Comparison of ENCODE assay signal across 9 cellular contexts in the genomic region with DNA sequence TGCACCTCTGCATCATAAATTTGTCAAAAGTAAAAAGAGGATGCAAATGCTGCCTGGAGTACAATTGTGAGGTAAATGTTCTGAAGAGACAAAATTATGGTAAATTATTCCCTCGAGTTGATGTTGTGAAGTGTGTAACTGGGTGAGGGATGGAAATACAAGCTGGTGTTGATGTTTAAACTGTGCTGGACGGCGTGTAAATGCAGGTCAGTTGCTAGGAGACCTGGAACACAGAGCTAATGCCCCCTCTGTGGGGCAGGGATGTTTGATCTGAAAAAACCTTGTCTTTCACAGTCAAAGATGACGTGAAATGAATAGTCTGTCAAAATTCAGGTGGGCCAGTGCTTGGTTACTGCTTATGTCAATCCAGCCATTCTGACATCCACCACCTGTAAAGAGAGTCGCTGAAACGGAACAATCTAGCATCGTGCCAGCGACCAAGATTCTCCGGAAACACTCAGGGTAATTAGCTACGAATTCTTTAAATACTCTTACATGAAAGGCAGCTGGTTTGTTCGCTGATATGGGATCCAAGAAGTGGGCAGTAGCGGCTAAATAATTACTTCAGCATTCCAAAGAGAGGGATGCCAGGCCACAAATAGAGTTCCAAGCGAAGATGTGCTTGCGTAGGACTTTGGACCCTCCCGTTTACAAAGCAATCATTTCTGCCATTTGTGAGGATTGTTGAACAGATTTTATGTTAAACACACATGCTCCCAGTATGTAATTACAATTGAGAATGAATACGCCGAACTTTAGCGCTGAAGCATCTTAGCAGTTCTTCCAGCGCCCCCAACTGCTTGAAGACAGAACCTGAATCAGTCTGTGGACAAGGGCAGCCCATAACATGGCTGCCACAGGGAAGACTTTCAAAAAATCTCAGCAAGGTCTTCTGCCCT. TPM values are rescaled to one million over a fixed set of nuclear protein-coding genes. Genes with fewer than 3 reads are reported as not detected.
DNase-seq lines count a peak whose midpoint lies in the region; TF ChIP-seq lines count a peak whose summit lies in the region.
"Had no signal": no experiment of that assay in that cellular context is flagged by ENCODE, and none has a peak within 500 bp of the region (broad histone marks: within the 10 kb centered on the region; RNA-seq: fewer than 3 reads in every experiment).

No MANE protein-coding gene starts in this region.

- peak overlapping the region in 10 of 59 donors; percentile 0 to 57 (median 15) for H3K27ac ChIP-seq in dorsolateral prefrontal cortex
- H3K27ac ChIP-seq: thoracic aorta had no signal

- DNase-seq in DMS53 treated with DMSO at 0.1 percent for 48 hours (lab: John Stamatoyannopoulos, UW; ENCODE audit: unreplicated experiment) (peak; percentile 25), NCI-H2227 treated with DMSO at 0.1 percent for 48 hours (lab: John Stamatoyannopoulos, UW) (peak; percentile 82), dorsolateral prefrontal cortex (peak in 7 of 10 donors; percentile 48 to 70 (median 53)), NCI-H2107 (lab: John Stamatoyannopoulos, UW) (no peak), NOMO-1 treated with DMSO at 0.1 percent for 48 hours (lab: John Stamatoyannopoulos, UW; ENCODE audit: unreplicated experiment) (no peak), LoVo (ENCODE audit: low spot score) (no peak)
- no peak for DNase-seq in activated T-cell treated with anti-CD3 and anti-CD28 coated beads, Interleukin-2, amount 50 U/mL, for 48 hours

- H3K4me3 ChIP-seq in dorsolateral prefrontal cortex: peak overlapping the region; percentile 5 to 69 (median 48)
- H3K4me3 ChIP-seq: thoracic aorta had no signal

- TF ChIP-seq CTCF in dorsolateral prefrontal cortex (IDR thresholded peaks at IDR 0.05 in 54 of 56, conservative IDR thresholded peaks at IDR 0.05 in 2 of 56; ENCODE audit: low read depth in 1 of 56, partially characterized antibody in 56 of 56) (peak in 55 of 56 donors; percentile 25 to 76 (median 58)), nephron (IDR thresholded peaks at IDR 0.05; ENCODE audit: unreplicated experiment in 3 of 3) (peak in 2 of 3 experiments; percentile 38 to 49)

- H3K27me3 Mint-ChIP-seq in nephron (ENCODE audit: low read depth): no peaks in the 10 kb centered on the region

- peaks cover 4% of the 10 kb centered on the region for H3K9me3 Mint-ChIP-seq in nephron

- H3K4me3 Mint-ChIP-seq in nephron: peak overlapping the region in 2 of 3 experiments; percentile 9 to 19

- peaks cover 63% of the 10 kb centered on the region for H3K4me1 Mint-ChIP-seq in nephron

- peak overlapping the region; percentile 90 to 91 (median 90) for H3K27ac Mint-ChIP-seq in nephron

- intact Hi-C loops in dorsolateral prefrontal cortex (cut with DNase I): loop anchor here (2.0 to 10.0 kb wide), 8 partner anchors 116 to 1034 kb away; partner anchors contain the start of gene PPP1R9A (in 1 of the 2)

- no peaks in the 10 kb centered on the region for H3K27me3 ChIP-seq in dorsolateral prefrontal cortex

- no peaks in the 10 kb centered on the region for H3K36me3 Mint-ChIP-seq in nephron (ENCODE audit: low read depth)

RNA-seq across cellular contexts. Expression of gene ASB4, which starts 7.4 kb away (rescaled TPM):
- 1 to 10 TPM in 97 of 120 experiments, under 1 TPM in 23; 0.44 to 5.8 (median 1.5) TPM for total RNA-seq in dorsolateral prefrontal cortex

RNA-seq across cellular contexts. Expression of gene PON2, which starts 43.6 kb away (rescaled TPM):
- total RNA-seq in dorsolateral prefrontal cortex: 100 to 1,000 TPM in 119 of 120 experiments, 10 to 100 TPM in 1; 79.1 to 321 (median 167) TPM

Comparison
In these comparisons a context has a peak if more than half of its experiments do, and no peak if none do; other contexts are left out.
1. DNase-seq: peak in DMS53 treated with DMSO at 0.1 percent for 48 hours (single experiment), NCI-H2227 treated with DMSO at 0.1 percent for 48 hours (single experiment) and dorsolateral prefrontal cortex (7 of 10); none in NCI-H2107 (single experiment), NOMO-1 treated with DMSO at 0.1 percent for 48 hours (single experiment), activated T-cell treated with anti-CD3 and anti-CD28 coated beads, Interleukin-2, amount 50 U/mL, for 48 hours (0 of 2) and LoVo (single experiment).